ENCODE assay signal across 2 cellular contexts in genomic region chr2:23692901-23693605, GRCh38.
TF ChIP-seq lines count a peak whose summit lies in the region.

No MANE protein-coding gene starts in this region.

TF ChIP-seq in SK-N-SH, 30 proteins besides CTCF, POLR2A, EP300 and RAD21 (continued from another document):
- TF ChIP-seq, protein P1, sequence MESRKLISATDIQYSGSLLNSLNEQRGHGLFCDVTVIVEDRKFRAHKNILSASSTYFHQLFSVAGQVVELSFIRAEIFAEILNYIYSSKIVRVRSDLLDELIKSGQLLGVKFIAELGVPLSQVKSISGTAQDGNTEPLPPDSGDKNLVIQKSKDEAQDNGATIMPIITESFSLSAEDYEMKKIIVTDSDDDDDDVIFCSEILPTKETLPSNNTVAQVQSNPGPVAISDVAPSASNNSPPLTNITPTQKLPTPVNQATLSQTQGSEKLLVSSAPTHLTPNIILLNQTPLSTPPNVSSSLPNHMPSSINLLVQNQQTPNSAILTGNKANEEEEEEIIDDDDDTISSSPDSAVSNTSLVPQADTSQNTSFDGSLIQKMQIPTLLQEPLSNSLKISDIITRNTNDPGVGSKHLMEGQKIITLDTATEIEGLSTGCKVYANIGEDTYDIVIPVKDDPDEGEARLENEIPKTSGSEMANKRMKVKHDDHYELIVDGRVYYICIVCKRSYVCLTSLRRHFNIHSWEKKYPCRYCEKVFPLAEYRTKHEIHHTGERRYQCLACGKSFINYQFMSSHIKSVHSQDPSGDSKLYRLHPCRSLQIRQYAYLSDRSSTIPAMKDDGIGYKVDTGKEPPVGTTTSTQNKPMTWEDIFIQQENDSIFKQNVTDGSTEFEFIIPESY (IDR thresholded peaks at IDR 0.05; ENCODE audit: borderline replicate concordance, low read depth): no peak
- TF ChIP-seq MXI1 (IDR thresholded peaks at IDR 0.05; ENCODE audit: low read depth, low read length) (no peak), ELF1 (IDR thresholded peaks at IDR 0.05) (no peak), PBX3 (IDR thresholded peaks at IDR 0.05) (no peak), CHD2 (IDR thresholded peaks at IDR 0.05; ENCODE audit: low read length, partially characterized antibody) (no peak), NFIC (IDR thresholded peaks at IDR 0.05; ENCODE audit: borderline replicate concordance) (no peak), POLR2AphosphoS5 (IDR thresholded peaks at IDR 0.05; ENCODE audit: low read depth, low read length) (no peak), TEAD4 (IDR thresholded peaks at IDR 0.05; ENCODE audit: borderline replicate concordance, insufficient read depth) (no peak), RFX5 (IDR thresholded peaks at IDR 0.05; ENCODE audit: low read length) (no peak), TCF12 (IDR thresholded peaks at IDR 0.05) (no peak), SMC3 (IDR thresholded peaks at IDR 0.05; ENCODE audit: low read depth, low read length) (no peak)
- TF ChIP-seq, protein P2, sequence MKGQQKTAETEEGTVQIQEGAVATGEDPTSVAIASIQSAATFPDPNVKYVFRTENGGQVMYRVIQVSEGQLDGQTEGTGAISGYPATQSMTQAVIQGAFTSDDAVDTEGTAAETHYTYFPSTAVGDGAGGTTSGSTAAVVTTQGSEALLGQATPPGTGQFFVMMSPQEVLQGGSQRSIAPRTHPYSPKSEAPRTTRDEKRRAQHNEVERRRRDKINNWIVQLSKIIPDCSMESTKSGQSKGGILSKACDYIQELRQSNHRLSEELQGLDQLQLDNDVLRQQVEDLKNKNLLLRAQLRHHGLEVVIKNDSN (IDR thresholded peaks at IDR 0.05; ENCODE audit: borderline replicate concordance, low read depth): no peak

TF ChIP-seq in SK-N-SH treated with all-trans-retinoic acid at 6 μM for 48 hours, 23 proteins besides CTCF, POLR2A, EP300 and RAD21 (continued from another document):
- TF ChIP-seq, protein P3, sequence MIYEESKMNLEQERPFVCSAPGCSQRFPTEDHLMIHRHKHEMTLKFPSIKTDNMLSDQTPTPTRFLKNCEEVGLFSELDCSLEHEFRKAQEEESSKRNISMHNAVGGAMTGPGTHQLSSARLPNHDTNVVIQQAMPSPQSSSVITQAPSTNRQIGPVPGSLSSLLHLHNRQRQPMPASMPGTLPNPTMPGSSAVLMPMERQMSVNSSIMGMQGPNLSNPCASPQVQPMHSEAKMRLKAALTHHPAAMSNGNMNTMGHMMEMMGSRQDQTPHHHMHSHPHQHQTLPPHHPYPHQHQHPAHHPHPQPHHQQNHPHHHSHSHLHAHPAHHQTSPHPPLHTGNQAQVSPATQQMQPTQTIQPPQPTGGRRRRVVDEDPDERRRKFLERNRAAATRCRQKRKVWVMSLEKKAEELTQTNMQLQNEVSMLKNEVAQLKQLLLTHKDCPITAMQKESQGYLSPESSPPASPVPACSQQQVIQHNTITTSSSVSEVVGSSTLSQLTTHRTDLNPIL (CRISPR knock-in tag; IDR thresholded peaks at IDR 0.05; ENCODE audit: low read depth): no peak
- no peak for TF ChIP-seq OSR1 (CRISPR knock-in tag; IDR thresholded peaks at IDR 0.05)
TF ChIP-seq in SK-N-SH treated with all-trans-retinoic acid at 6 μM for 48 hours: peak in this region for 0.
